16 cellular contexts compared by ENCODE assay signal in genomic region chr11:71829686-71830085, GRCh38. TPM values are rescaled to one million over a fixed set of nuclear protein-coding genes. Genes with fewer than 3 reads are reported as not detected.
"Had no signal": no experiment of that assay in that cellular context is flagged by ENCODE, and none has a peak within 500 bp of the region (broad histone marks: within the 10 kb centered on the region; RNA-seq: fewer than 3 reads in every experiment).

No MANE protein-coding gene starts in this region.

RNA-seq across cellular contexts. Expression of gene DEFB108B, which starts 3.3 kb away (rescaled TPM):
- total RNA-seq: activated B cell treated with CpG ODN at 0.5 μM for 24 hours; activated CD4-positive, alpha-beta memory T cell treated with anti-CD3 and anti-CD28 coated beads for 36 hours; activated CD4-positive, alpha-beta T cell treated with anti-CD3 and anti-CD28 coated beads, Interleukin-2, amount 10 ng/mL, durations not matched to agents 24 days and 14 days; activated CD8-positive, alpha-beta memory T cell treated with anti-CD3 and anti-CD28 coated beads for 36 hours; activated naive CD4-positive, alpha-beta T cell treated with anti-CD3 and anti-CD28 coated beads for 36 hours; activated T-cell treated with anti-CD3 and anti-CD28 coated beads, Interleukin-2, amount 50 U/mL, for 4 hours; activated T-cell treated with anti-CD3 and anti-CD28 coated beads, Interleukin-2, amount 50 U/mL, for 72 hours; activated T-helper 1 cell treated with anti-CD3 and anti-CD28 coated beads, Interleukin-12 subunit alpha, Interleukin-12 subunit beta, Interleukin-2, Interleukin-4 antibody, amounts not matched to agents 30 ng/mL and 10 ng/mL and 1 ng/mL, durations not matched to agents 14 hours and 24 hours and 36 hours; activated T-helper 17 cell treated with anti-CD3 and anti-CD28 coated beads, Interleukin-2, amount 50 U/mL, for 72 hours; adrenal gland; aorta; astrocyte; body of pancreas; breast epithelium; cardiac septum; cerebellum had no signal
- polyA plus RNA-seq: adrenal gland, aorta had no signal

RNA-seq across cellular contexts. Expression of gene DEFB131B, which starts 48.6 kb away (rescaled TPM):
- total RNA-seq: activated B cell treated with CpG ODN at 0.5 μM for 24 hours; activated CD4-positive, alpha-beta memory T cell treated with anti-CD3 and anti-CD28 coated beads for 36 hours; activated CD4-positive, alpha-beta T cell treated with anti-CD3 and anti-CD28 coated beads, Interleukin-2, amount 10 ng/mL, durations not matched to agents 24 days and 14 days; activated CD8-positive, alpha-beta memory T cell treated with anti-CD3 and anti-CD28 coated beads for 36 hours; activated naive CD4-positive, alpha-beta T cell treated with anti-CD3 and anti-CD28 coated beads for 36 hours; activated T-cell treated with anti-CD3 and anti-CD28 coated beads, Interleukin-2, amount 50 U/mL, for 4 hours; activated T-cell treated with anti-CD3 and anti-CD28 coated beads, Interleukin-2, amount 50 U/mL, for 72 hours; activated T-helper 1 cell treated with anti-CD3 and anti-CD28 coated beads, Interleukin-12 subunit alpha, Interleukin-12 subunit beta, Interleukin-2, Interleukin-4 antibody, amounts not matched to agents 30 ng/mL and 10 ng/mL and 1 ng/mL, durations not matched to agents 14 hours and 24 hours and 36 hours; activated T-helper 17 cell treated with anti-CD3 and anti-CD28 coated beads, Interleukin-2, amount 50 U/mL, for 72 hours; adrenal gland; aorta; astrocyte; body of pancreas; breast epithelium; cardiac septum; cerebellum had no signal
- polyA plus RNA-seq: adrenal gland, aorta had no signal
